Comparison of ENCODE assay signal across 17 cellular contexts in genomic region chr2:197875736-197876135, GRCh38.
DNase-seq lines count a peak whose midpoint lies in the region; TF ChIP-seq lines count a peak whose summit lies in the region.
"Had no signal": no experiment of that assay in that cellular context is flagged by ENCODE, and none has a peak within 500 bp of the region (broad histone marks: within the 10 kb centered on the region; RNA-seq: fewer than 3 reads in every experiment).

No MANE protein-coding gene starts in this region.

- H2BK120ac ChIP-seq in neuronal stem cell (ENCODE audit: low read depth, low read length) = no peak overlapping the region

- no peaks in the 10 kb centered on the region for H3K27me3 ChIP-seq in HUES48 (ENCODE audit: control insufficient read depth, insufficient read depth, low read length)
- H3K27me3 ChIP-seq in neuronal stem cell (ENCODE audit: control insufficient read depth in 3 of 3, insufficient read depth in 3 of 3, low read depth in 1 of 3, low read length in 3 of 3) = no peaks in the 10 kb centered on the region

- H4K8ac ChIP-seq in neuronal stem cell (ENCODE audit: low read depth, low read length) = no peak overlapping the region

- peaks cover 2% of the 10 kb centered on the region for H3K27me3 Mint-ChIP-seq in endothelial cell (ENCODE audit: unreplicated experiment)
- no peaks in the 10 kb centered on the region for H3K27me3 Mint-ChIP-seq in activated T-helper 2 cell treated with anti-CD3 and anti-CD28 coated beads, Interferon-gamma antibody, Interleukin-2, Interleukin-4, amounts not matched to agents 10 μg/mL and 5 μg/mL and 100 μg/mL, durations not matched to agents 14 hours and 24 hours and 36 hours (ENCODE audit: low read depth)

- H2BK5ac ChIP-seq in neuronal stem cell (ENCODE audit: low read length) = no peak overlapping the region

- TF ChIP-seq CTCF in endothelial cell (IDR thresholded peaks at IDR 0.05; ENCODE audit: unreplicated experiment) = no peak

- peaks cover 38% of the 10 kb centered on the region for H3K4me1 Mint-ChIP-seq in endothelial cell (ENCODE audit: unreplicated experiment)
- peaks cover 18% of the 10 kb centered on the region for H3K4me1 Mint-ChIP-seq in activated T-helper 2 cell treated with anti-CD3 and anti-CD28 coated beads, Interferon-gamma antibody, Interleukin-2, Interleukin-4, amounts not matched to agents 10 μg/mL and 5 μg/mL and 100 μg/mL, durations not matched to agents 14 hours and 24 hours and 36 hours (ENCODE audit: low read depth)

- H3K9me3 Mint-ChIP-seq in endothelial cell (ENCODE audit: unreplicated experiment) = no peaks in the 10 kb centered on the region
- H3K9me3 Mint-ChIP-seq in activated T-helper 2 cell treated with anti-CD3 and anti-CD28 coated beads, Interferon-gamma antibody, Interleukin-2, Interleukin-4, amounts not matched to agents 10 μg/mL and 5 μg/mL and 100 μg/mL, durations not matched to agents 14 hours and 24 hours and 36 hours = no peaks in the 10 kb centered on the region

- no peak overlapping the region for H2AK5ac ChIP-seq in neuronal stem cell (ENCODE audit: low read depth, low read length)

- no peak for DNase-seq in SK-N-MC (ENCODE audit: low read depth, low spot score)
- no peak for DNase-seq in endothelial cell (ENCODE audit: low spot score)
- DNase-seq in neuronal stem cell (ENCODE audit: low spot score) = no peak
- no peak for DNase-seq in activated T-helper 2 cell treated with anti-CD3 and anti-CD28 coated beads, Interferon-gamma antibody, Interleukin-2, Interleukin-4, amounts not matched to agents 10 μg/mL and 5 μg/mL and 100 μg/mL, durations not matched to agents 14 hours and 24 hours and 36 hours (ENCODE audit: low spot score)
- no peak for DNase-seq in NCI-H2196 (lab: John Stamatoyannopoulos, UW; ENCODE audit: unreplicated experiment)
- no peak for DNase-seq in glomerular visceral epithelial cell (ENCODE audit: extremely low spot score)
- DNase-seq: ACHN; AML-193; Kasumi-1; MM.1S; NCI-H1105; NCI-H1694; NCI-H2227 treated with DMSO at 0.1 percent for 48 hours; NCI-H524; NK-92 treated with Interleukin-12 subunit alpha and Interleukin-12 subunit beta, amount 100 ng/mL, for 24 hours; SIG-M5 had no signal

- peak overlapping the region; percentile 4 for H3K27ac Mint-ChIP-seq in endothelial cell (ENCODE audit: unreplicated experiment)
- no peak overlapping the region for H3K27ac Mint-ChIP-seq in activated T-helper 2 cell treated with anti-CD3 and anti-CD28 coated beads, Interferon-gamma antibody, Interleukin-2, Interleukin-4, amounts not matched to agents 10 μg/mL and 5 μg/mL and 100 μg/mL, durations not matched to agents 14 hours and 24 hours and 36 hours

- no peaks in the 10 kb centered on the region for H3K36me3 Mint-ChIP-seq in endothelial cell (ENCODE audit: low read depth, unreplicated experiment)
- no peaks in the 10 kb centered on the region for H3K36me3 Mint-ChIP-seq in activated T-helper 2 cell treated with anti-CD3 and anti-CD28 coated beads, Interferon-gamma antibody, Interleukin-2, Interleukin-4, amounts not matched to agents 10 μg/mL and 5 μg/mL and 100 μg/mL, durations not matched to agents 14 hours and 24 hours and 36 hours (ENCODE audit: low read depth)

- H3K36me3 ChIP-seq in HUES48 (ENCODE audit: control insufficient read depth, insufficient read depth, low read length) = no peaks in the 10 kb centered on the region
- H3K36me3 ChIP-seq in SK-N-MC (ENCODE audit: insufficient read depth, low read length) = no peaks in the 10 kb centered on the region
- no peaks in the 10 kb centered on the region for H3K36me3 ChIP-seq in neuronal stem cell (replicated peaks in 1 of 2; ENCODE audit: control insufficient read depth in 2 of 2, insufficient read depth in 2 of 2, low read length in 2 of 2)

- no peak overlapping the region for H2BK12ac ChIP-seq in neuronal stem cell (ENCODE audit: low read length)

- H3K27ac ChIP-seq in HUES48 (ENCODE audit: low read depth, low read length) (peak overlapping the region; percentile 16), SK-N-MC (peak overlapping the region; percentile 4; the same call in 1 of the 2 replicates), neuronal stem cell (replicated peaks; ENCODE audit: low read length) (no peak overlapping the region)

- H3K4me1 ChIP-seq in HUES48 (ENCODE audit: control insufficient read depth, insufficient read depth, low read length) (peaks cover 24% of the 10 kb centered on the region), neuronal stem cell (ENCODE audit: control insufficient read depth in 2 of 2, insufficient read depth in 1 of 2, low read depth in 1 of 2, low read length in 2 of 2) (peaks cover 6 to 7% of the 10 kb centered on the region in 2 donors)

- no CpG with 5 or more reads among the region's 2 CpGs for WGBS in neuronal stem cell (ENCODE audit: extremely low coverage in 2 of 2, insufficient read length in 2 of 2, insufficient replicate concordance in 1 of 2), 2 donors

- no peaks in the 10 kb centered on the region for H3K79me1 ChIP-seq in neuronal stem cell (ENCODE audit: low read depth, low read length)

- H4K91ac ChIP-seq in neuronal stem cell (ENCODE audit: low read depth, low read length, poor library complexity) = no peak overlapping the region

- no peaks in the 10 kb centered on the region for H3K9me3 ChIP-seq in HUES48 (ENCODE audit: control insufficient read depth, insufficient read depth, low read length)
- H3K9me3 ChIP-seq in SK-N-MC (ENCODE audit: low read depth, low read length) = no peaks in the 10 kb centered on the region
- H3K9me3 ChIP-seq in neuronal stem cell (replicated peaks in 1 of 2; ENCODE audit: control insufficient read depth in 2 of 2, insufficient read depth in 1 of 2, low read depth in 1 of 2, low read length in 2 of 2) = no peaks in the 10 kb centered on the region

- H3K4me3 ChIP-seq in HUES48 (ENCODE audit: low read depth, low read length) (no peak overlapping the region), SK-N-MC (no peak overlapping the region), neuronal stem cell (ENCODE audit: low read length in 2 of 2) (no peak overlapping the region)

- no peak overlapping the region for H3K14ac ChIP-seq in neuronal stem cell (ENCODE audit: low read length)

- H3K9ac ChIP-seq in HUES48 (ENCODE audit: low read depth, low read length) (no peak overlapping the region), SK-N-MC (ENCODE audit: insufficient read length) (no peak overlapping the region), neuronal stem cell (ENCODE audit: low read depth, low read length, poor library complexity) (no peak overlapping the region)

- peak overlapping the region; percentile 47 for H2AFZ ChIP-seq in neuronal stem cell (ENCODE audit: low read length)

- intact Hi-C loops in activated T-helper 2 cell treated with anti-CD3 and anti-CD28 coated beads, Interferon-gamma antibody, Interleukin-2, Interleukin-4, amounts not matched to agents 10 μg/mL and 5 μg/mL and 100 μg/mL, durations not matched to agents 14 hours and 24 hours and 36 hours (cut with micrococcal nuclease) = no loop called here

- H3K4ac ChIP-seq in neuronal stem cell (ENCODE audit: low read length) = no peak overlapping the region

- H3K18ac ChIP-seq in neuronal stem cell (ENCODE audit: low read length) = no peak overlapping the region

- no peak overlapping the region for H2BK15ac ChIP-seq in neuronal stem cell (ENCODE audit: low read length)

- no peak overlapping the region for H3K4me2 ChIP-seq in neuronal stem cell (ENCODE audit: insufficient read depth, low read length, poor library complexity, severe bottlenecking)

- no peak overlapping the region for H3K4me3 Mint-ChIP-seq in endothelial cell (ENCODE audit: unreplicated experiment)
- no peak overlapping the region for H3K4me3 Mint-ChIP-seq in activated T-helper 2 cell treated with anti-CD3 and anti-CD28 coated beads, Interferon-gamma antibody, Interleukin-2, Interleukin-4, amounts not matched to agents 10 μg/mL and 5 μg/mL and 100 μg/mL, durations not matched to agents 14 hours and 24 hours and 36 hours (ENCODE audit: low read depth)

- H3K23ac ChIP-seq in neuronal stem cell (ENCODE audit: low read depth, low read length, poor library complexity) = no peak overlapping the region
